8 cellular contexts compared by ENCODE assay signal in the genomic region with DNA sequence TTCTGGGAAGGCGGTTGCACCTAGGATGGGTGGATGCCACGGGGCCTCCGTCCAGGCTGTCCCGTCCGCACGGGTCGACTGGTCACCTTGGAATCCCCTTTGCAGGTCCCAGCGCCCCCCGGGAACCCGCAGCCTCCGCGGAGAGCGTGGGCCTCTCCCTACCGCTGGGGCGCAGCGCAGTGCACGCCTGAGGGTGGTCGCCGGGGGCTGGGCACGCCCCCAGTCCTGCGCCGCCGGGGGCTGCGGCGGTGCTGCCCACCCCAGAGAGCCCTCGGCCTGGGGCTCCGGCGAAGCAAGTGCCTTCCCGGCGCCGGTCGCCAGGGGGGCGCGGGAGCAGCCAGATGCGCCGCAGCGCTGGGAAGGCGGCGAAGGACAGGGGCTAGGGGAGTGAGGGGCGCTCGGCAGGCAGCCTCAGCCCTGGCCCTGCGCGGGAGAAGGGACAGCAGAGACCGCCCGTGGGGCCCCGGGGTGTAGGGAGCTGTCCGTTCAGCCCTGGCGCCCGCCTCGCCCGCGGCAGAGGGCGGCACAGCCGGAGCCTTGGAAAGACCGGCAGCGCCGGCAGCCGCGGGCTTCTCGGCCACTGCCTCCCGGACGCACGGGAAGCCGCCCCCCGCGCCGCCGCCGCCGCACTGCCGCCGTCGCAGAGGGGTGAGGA. TPM values are rescaled to one million over a fixed set of nuclear protein-coding genes. Genes with fewer than 3 reads are reported as not detected.
DNase-seq lines count a peak whose midpoint lies in the region; ATAC-seq and TF ChIP-seq lines count a peak whose summit lies in the region.

No MANE protein-coding gene starts in this region.

- no peaks in the 10 kb centered on the region for H3K9me3 Mint-ChIP-seq in activated B cell treated with CpG ODN at 0.5 μM for 24 hours

- H3K4me1 ChIP-seq in HEK293 (ENCODE audit: control insufficient read depth, insufficient read depth, low read length) (no peaks in the 10 kb centered on the region; the same call in 1 of the 2 replicates), spleen (peaks cover 20 to 36% (median 29%) of the 10 kb centered on the region in 6 donors)

- no peak overlapping the region for H3K27ac Mint-ChIP-seq in activated B cell treated with CpG ODN at 0.5 μM for 24 hours

- intact Hi-C loops in activated B cell treated with CpG ODN at 0.5 μM for 24 hours (cut with micrococcal nuclease) (loop anchor here (5.0 kb wide), 1 partner anchor 161 kb away; no protein-coding TSS in a partner anchor), spleen (cut with DNase I; ENCODE audit: low total_unique reads) (no loop called here)

- no peaks in the 10 kb centered on the region for H3K36me3 Mint-ChIP-seq in activated B cell treated with CpG ODN at 0.5 μM for 24 hours (ENCODE audit: low read depth)

- peak; percentile 53 for ATAC-seq in activated B cell treated with CpG ODN at 0.5 μM for 24 hours (ENCODE audit: low read depth)
- no peak for ATAC-seq in GM21367 (IDR thresholded peaks at IDR 0.05; ENCODE audit: unreplicated experiment)
- no peak for ATAC-seq in GM18498 (IDR thresholded peaks at IDR 0.05; ENCODE audit: unreplicated experiment)

- H3K36me3 ChIP-seq in HEK293 (ENCODE audit: control insufficient read depth in 2 of 2, insufficient read depth in 1 of 2, low read length in 2 of 2) (peaks cover 0 to 20% of the 10 kb centered on the region in 2 experiments; a peak in 1 of 3 replicates), spleen (no peaks in the 10 kb centered on the region)

- DNase-seq in AG09319 (ENCODE audit: extremely low read depth, low read depth) (no peak), activated B cell treated with CpG ODN at 0.5 μM for 24 hours (peak; percentile 44), hepatic stellate cell (ENCODE audit: low spot score) (peak; percentile 56), spleen (peak; percentile 72), MV-4-11 (lab: John Stamatoyannopoulos, UW) (no peak)

- H3K27ac ChIP-seq in HEK293 (ENCODE audit: extremely low read depth, low read depth, low read length) (peak overlapping the region; percentile 63; the same call in 1 of the 2 replicates), spleen (no peak overlapping the region)

- H3K27me3 Mint-ChIP-seq in activated B cell treated with CpG ODN at 0.5 μM for 24 hours, result peaks cover 66% of the 10 kb centered on the region

- H3K9me3 ChIP-seq in HEK293 (ENCODE audit: control insufficient read depth, insufficient read depth, low read depth, low read length) (no peaks in the 10 kb centered on the region), spleen (no peaks in the 10 kb centered on the region)

- peak overlapping the region; percentile 76 for H3K4me3 Mint-ChIP-seq in activated B cell treated with CpG ODN at 0.5 μM for 24 hours

- CTCF ChIA-PET in HEK293 (lab: Yijun Ruan, JAX), result interaction anchor here (0.6 to 5.2 kb wide), 11 partner anchors 11 to 265 kb away, joined by 3 to 82 read pairs (median 3); no protein-coding TSS in a partner anchor
- CTCF ChIA-PET in activated B cell treated with CpG ODN at 0.5 μM for 24 hours (lab: Charles Lee), result interaction anchor here (1.0 to 1.2 kb wide), 2 partner anchors 32 to 175 kb away, joined by 3 to 4 read pairs; no protein-coding TSS in a partner anchor

- H3K4me3 ChIP-seq in HEK293 (ENCODE audit: low read depth, low read length) (peak overlapping the region; percentile 47), spleen (peak overlapping the region; percentile 13 to 65 (median 36))

- peaks cover 3 to 100% (median 83%) of the 10 kb centered on the region in 7 donors for H3K27me3 ChIP-seq in spleen (replicated peaks in 1 of 7)

- TF ChIP-seq CTCF in AG09319 (IDR thresholded peaks at IDR 0.05; ENCODE audit: low read depth, low read length) (peak; percentile 16), HEK293 (tag by site-specific recombination; IDR thresholded peaks at IDR 0.05) (no peak), activated B cell treated with CpG ODN at 0.5 μM for 24 hours (IDR thresholded peaks at IDR 0.05) (no peak), spleen (IDR thresholded peaks at IDR 0.05 in 8 of 11, conservative IDR thresholded peaks at IDR 0.05 in 3 of 11) (peak in 5 of 11 experiments; percentile 19 to 43 (median 38))

- POLR2A ChIA-PET in HEK293 (lab: Yijun Ruan, JAX) (interaction anchor here (0.7 to 0.8 kb wide), 2 partner anchors 88 to 236 kb away, joined by 3 read pairs; a partner anchor contains a TSS), activated B cell treated with CpG ODN at 0.5 μM for 24 hours (lab: Charles Lee) (interaction anchor here (0.8 to 1.3 kb wide), 2 partner anchors 17 to 21 kb away, joined by 3 to 4 read pairs; no protein-coding TSS in a partner anchor)

- H3K4me1 Mint-ChIP-seq in activated B cell treated with CpG ODN at 0.5 μM for 24 hours, result peaks cover 26% of the 10 kb centered on the region

- 0 to 3% (median 1%) methylated on average over 9 to 73 of the region's 73 CpGs for WGBS in spleen, 5 donors

- TF ChIP-seq POLR2A in spleen (IDR thresholded peaks at IDR 0.05), result no peak

TF ChIP-seq in HEK293, 187 proteins besides CTCF, POLR2A, EP300 and RAD21 (continues in another document):
- TF ChIP-seq, protein P1, sequence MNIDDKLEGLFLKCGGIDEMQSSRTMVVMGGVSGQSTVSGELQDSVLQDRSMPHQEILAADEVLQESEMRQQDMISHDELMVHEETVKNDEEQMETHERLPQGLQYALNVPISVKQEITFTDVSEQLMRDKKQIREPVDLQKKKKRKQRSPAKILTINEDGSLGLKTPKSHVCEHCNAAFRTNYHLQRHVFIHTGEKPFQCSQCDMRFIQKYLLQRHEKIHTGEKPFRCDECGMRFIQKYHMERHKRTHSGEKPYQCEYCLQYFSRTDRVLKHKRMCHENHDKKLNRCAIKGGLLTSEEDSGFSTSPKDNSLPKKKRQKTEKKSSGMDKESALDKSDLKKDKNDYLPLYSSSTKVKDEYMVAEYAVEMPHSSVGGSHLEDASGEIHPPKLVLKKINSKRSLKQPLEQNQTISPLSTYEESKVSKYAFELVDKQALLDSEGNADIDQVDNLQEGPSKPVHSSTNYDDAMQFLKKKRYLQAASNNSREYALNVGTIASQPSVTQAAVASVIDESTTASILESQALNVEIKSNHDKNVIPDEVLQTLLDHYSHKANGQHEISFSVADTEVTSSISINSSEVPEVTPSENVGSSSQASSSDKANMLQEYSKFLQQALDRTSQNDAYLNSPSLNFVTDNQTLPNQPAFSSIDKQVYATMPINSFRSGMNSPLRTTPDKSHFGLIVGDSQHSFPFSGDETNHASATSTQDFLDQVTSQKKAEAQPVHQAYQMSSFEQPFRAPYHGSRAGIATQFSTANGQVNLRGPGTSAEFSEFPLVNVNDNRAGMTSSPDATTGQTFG (tag by site-specific recombination; IDR thresholded peaks at IDR 0.05; ENCODE audit: borderline replicate concordance), result no peak
- no peak for TF ChIP-seq ZFP3 (tag by site-specific recombination; IDR thresholded peaks at IDR 0.05; ENCODE audit: low read depth)
- no peak for TF ChIP-seq ZNF311 (tag by site-specific recombination; IDR thresholded peaks at IDR 0.05; ENCODE audit: borderline replicate concordance)
- TF ChIP-seq MYNN (tag by site-specific recombination; IDR thresholded peaks at IDR 0.05; ENCODE audit: borderline replicate concordance), result no peak
- no peak for TF ChIP-seq ZNF792 (tag by site-specific recombination; IDR thresholded peaks at IDR 0.05)
- no peak for TF ChIP-seq SP2 (tag by site-specific recombination; IDR thresholded peaks at IDR 0.05)
- TF ChIP-seq ZNF654 (tag by site-specific recombination; IDR thresholded peaks at IDR 0.05; ENCODE audit: low read depth), result no peak
- no peak for TF ChIP-seq ZNF747 (tag by site-specific recombination; IDR thresholded peaks at IDR 0.05)
- no peak for TF ChIP-seq ZNF530 (tag by site-specific recombination; IDR thresholded peaks at IDR 0.05; ENCODE audit: low read depth)
- peak; percentile 12; the same call in 1 of the 2 replicates for TF ChIP-seq ZSCAN30 (tag by site-specific recombination; IDR thresholded peaks at IDR 0.05)
- TF ChIP-seq ZBTB20 (tag by site-specific recombination; IDR thresholded peaks at IDR 0.05), result peak; percentile 14; the same call in 1 of the 2 replicates
- TF ChIP-seq ZFHX2 (tag by site-specific recombination; conservative IDR thresholded peaks at IDR 0.05), result peak; percentile 81
- TF ChIP-seq ZNF596 (tag by site-specific recombination; IDR thresholded peaks at IDR 0.05), result no peak
- TF ChIP-seq ZNF140 (tag by site-specific recombination; IDR thresholded peaks at IDR 0.05), result no peak
- TF ChIP-seq GLIS2 (tag by site-specific recombination; IDR thresholded peaks at IDR 0.05), result peak; percentile 43; the same call in 1 of the 2 replicates
- TF ChIP-seq, protein P2, sequence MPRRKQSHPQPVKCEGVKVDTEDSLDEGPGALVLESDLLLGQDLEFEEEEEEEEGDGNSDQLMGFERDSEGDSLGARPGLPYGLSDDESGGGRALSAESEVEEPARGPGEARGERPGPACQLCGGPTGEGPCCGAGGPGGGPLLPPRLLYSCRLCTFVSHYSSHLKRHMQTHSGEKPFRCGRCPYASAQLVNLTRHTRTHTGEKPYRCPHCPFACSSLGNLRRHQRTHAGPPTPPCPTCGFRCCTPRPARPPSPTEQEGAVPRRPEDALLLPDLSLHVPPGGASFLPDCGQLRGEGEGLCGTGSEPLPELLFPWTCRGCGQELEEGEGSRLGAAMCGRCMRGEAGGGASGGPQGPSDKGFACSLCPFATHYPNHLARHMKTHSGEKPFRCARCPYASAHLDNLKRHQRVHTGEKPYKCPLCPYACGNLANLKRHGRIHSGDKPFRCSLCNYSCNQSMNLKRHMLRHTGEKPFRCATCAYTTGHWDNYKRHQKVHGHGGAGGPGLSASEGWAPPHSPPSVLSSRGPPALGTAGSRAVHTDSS (tag by site-specific recombination; IDR thresholded peaks at IDR 0.05), result no peak
- TF ChIP-seq, protein P3, sequence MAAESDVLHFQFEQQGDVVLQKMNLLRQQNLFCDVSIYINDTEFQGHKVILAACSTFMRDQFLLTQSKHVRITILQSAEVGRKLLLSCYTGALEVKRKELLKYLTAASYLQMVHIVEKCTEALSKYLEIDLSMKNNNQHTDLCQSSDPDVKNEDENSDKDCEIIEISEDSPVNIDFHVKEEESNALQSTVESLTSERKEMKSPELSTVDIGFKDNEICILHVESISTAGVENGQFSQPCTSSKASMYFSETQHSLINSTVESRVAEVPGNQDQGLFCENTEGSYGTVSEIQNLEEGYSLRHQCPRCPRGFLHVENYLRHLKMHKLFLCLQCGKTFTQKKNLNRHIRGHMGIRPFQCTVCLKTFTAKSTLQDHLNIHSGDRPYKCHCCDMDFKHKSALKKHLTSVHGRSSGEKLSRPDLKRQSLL (tag by site-specific recombination; IDR thresholded peaks at IDR 0.05), result no peak

RNA-seq across cellular contexts. Expression of a gene that starts 0.5 kb away (rescaled TPM):
- total RNA-seq in activated B cell treated with CpG ODN at 0.5 μM for 24 hours (not detected in 2 replicates), spleen (not detected)
- under 1 TPM in 1 of 3 donors, not detected in 2; 0.02 TPM for polyA plus RNA-seq in spleen

RNA-seq across cellular contexts. Expression of a gene that starts 40.5 kb away (rescaled TPM):
- 0.15 and 1.5 TPM in 2 replicates for total RNA-seq in activated B cell treated with CpG ODN at 0.5 μM for 24 hours
- total RNA-seq in spleen, result 10 to 100 TPM in 2 of 7 donors, 1 to 10 TPM in 5; 2.8 to 13.4 (median 8.7) TPM
- polyA plus RNA-seq in spleen, result 1 to 10 TPM in 1 of 3 donors, under 1 TPM in 2; 0.20 to 2.4 (median 0.24) TPM

RNA-seq across cellular contexts. Expression of a gene that starts 43.0 kb away (rescaled TPM):
- total RNA-seq in activated B cell treated with CpG ODN at 0.5 μM for 24 hours (26.6 and 28.5 TPM in 2 replicates), spleen (10 to 100 TPM; 14.9 to 33.8 (median 24.7) TPM)
- polyA plus RNA-seq in spleen, result 1 to 10 TPM; 4.2 to 9.6 (median 5.1) TPM

Comparison
In these comparisons a context has a peak if more than half of its experiments do, and no peak if none do; other contexts are left out.
1. DNase-seq: peak in activated B cell treated with CpG ODN at 0.5 μM for 24 hours (single experiment), hepatic stellate cell (single experiment) and spleen (single experiment); none in AG09319 (single experiment) and MV-4-11 (single experiment).